In the genomic region with DNA sequence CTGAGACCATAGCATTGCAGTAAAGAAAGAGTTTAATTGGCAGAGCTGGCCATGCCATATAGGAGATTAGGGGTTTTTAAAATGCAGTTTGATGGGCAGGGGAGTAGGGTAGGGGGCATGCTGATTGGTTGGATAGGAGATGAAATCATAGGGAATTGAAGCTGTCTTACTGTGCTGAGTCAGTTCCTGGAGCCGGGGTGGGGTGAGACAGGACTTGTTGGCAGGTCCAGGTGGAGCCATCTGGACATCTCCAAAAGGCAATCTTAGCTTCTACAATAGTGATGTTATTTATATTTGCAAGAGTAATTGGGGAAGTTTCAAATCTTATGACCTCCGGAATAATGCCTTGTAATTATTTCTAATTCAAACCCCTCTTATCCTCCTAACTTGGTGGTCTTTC, we compare ENCODE assay signal across 18 cellular contexts.
"Had no signal": no experiment of that assay in that cellular context is flagged by ENCODE, and none has a peak within 500 bp of the region (broad histone marks: within the 10 kb centered on the region; RNA-seq: fewer than 3 reads in every experiment).

No MANE protein-coding gene starts in this region.

- H3K27ac ChIP-seq: gastrocnemius medialis, heart right ventricle, parathyroid adenoma, prostate gland, right lobe of liver, testis, tibial nerve, upper lobe of right lung had no signal

- H3K4me1 ChIP-seq: parathyroid adenoma, prostate gland, right lobe of liver, testis, tibial nerve, upper lobe of right lung had no signal

- DNase-seq: gastrocnemius medialis; islet precursor cell; nephron progenitor cell; retina; right lobe of liver; stimulated activated CD4-positive, alpha-beta T cell treated with anti-CD3 and anti-CD28 coated beads, Interleukin-2, amount 100 ng/mL, for 24 hours; stimulated activated CD4-positive, alpha-beta T cell treated with anti-CD3 and anti-CD28 coated beads, Interleukin-4, amount 100 ng/mL, for 4 hours; stimulated activated naive B cell treated with anti-CD40 and anti-IgM and Interleukin-4, amounts not matched to agents 10 μg/mL and 1 μg/mL and 100 μg/mL, for 72 hours; testis; upper lobe of right lung had no signal

- H3K36me3 ChIP-seq: gastrocnemius medialis, heart right ventricle, prostate gland, right lobe of liver, tibial nerve, upper lobe of right lung had no signal

- H3K9me3 ChIP-seq: gastrocnemius medialis, heart right ventricle, prostate gland, right lobe of liver, testis, tibial nerve, upper lobe of right lung had no signal

- H3K27ac Mint-ChIP-seq: dendritic cell treated with granulocyte-macrophage colony-stimulating factor and Interleukin-4, amounts not matched to agents 40 ng/mL and 50 ng/mL, for 4 days; effector memory CD8-positive, alpha-beta T cell; nephron progenitor cell; stimulated activated naive B cell treated with anti-CD40 and anti-IgM and Interleukin-4, amounts not matched to agents 10 μg/mL and 1 μg/mL and 100 μg/mL, for 72 hours had no signal

- H3K27me3 Mint-ChIP-seq: dendritic cell treated with granulocyte-macrophage colony-stimulating factor and Interleukin-4, amounts not matched to agents 40 ng/mL and 50 ng/mL, for 4 days; stimulated activated naive CD8-positive, alpha-beta T cell treated with anti-CD3 and anti-CD28 coated beads, Interleukin-15, amount 100 ng/mL, for 72 hours had no signal

- H3K79me2 ChIP-seq: parathyroid adenoma had no signal

- H3K4me3 ChIP-seq: gastrocnemius medialis, heart right ventricle, prostate gland, right lobe of liver, testis, tibial nerve, upper lobe of right lung had no signal

- H2AFZ ChIP-seq: parathyroid adenoma had no signal

- H3K4me1 Mint-ChIP-seq: nephron progenitor cell; stimulated activated naive B cell treated with anti-CD40 and anti-IgM and Interleukin-4, amounts not matched to agents 10 μg/mL and 1 μg/mL and 100 μg/mL, for 72 hours; stimulated activated naive CD8-positive, alpha-beta T cell treated with anti-CD3 and anti-CD28 coated beads, Interleukin-15, amount 100 ng/mL, for 72 hours had no signal

- H3K4me3 Mint-ChIP-seq: dendritic cell treated with granulocyte-macrophage colony-stimulating factor and Interleukin-4, amounts not matched to agents 40 ng/mL and 50 ng/mL, for 4 days; effector memory CD8-positive, alpha-beta T cell; naive thymus-derived CD4-positive, alpha-beta T cell; nephron progenitor cell; stimulated activated naive B cell treated with anti-CD40 and anti-IgM and Interleukin-4, amounts not matched to agents 10 μg/mL and 1 μg/mL and 100 μg/mL, for 72 hours; stimulated activated naive CD8-positive, alpha-beta T cell treated with anti-CD3 and anti-CD28 coated beads, Interleukin-15, amount 100 ng/mL, for 72 hours had no signal

- H3K27me3 ChIP-seq: gastrocnemius medialis, heart right ventricle, right lobe of liver, testis, tibial nerve, upper lobe of right lung had no signal

- H3K9ac ChIP-seq: parathyroid adenoma had no signal
